3 cellular contexts compared by ENCODE assay signal in the genomic region with DNA sequence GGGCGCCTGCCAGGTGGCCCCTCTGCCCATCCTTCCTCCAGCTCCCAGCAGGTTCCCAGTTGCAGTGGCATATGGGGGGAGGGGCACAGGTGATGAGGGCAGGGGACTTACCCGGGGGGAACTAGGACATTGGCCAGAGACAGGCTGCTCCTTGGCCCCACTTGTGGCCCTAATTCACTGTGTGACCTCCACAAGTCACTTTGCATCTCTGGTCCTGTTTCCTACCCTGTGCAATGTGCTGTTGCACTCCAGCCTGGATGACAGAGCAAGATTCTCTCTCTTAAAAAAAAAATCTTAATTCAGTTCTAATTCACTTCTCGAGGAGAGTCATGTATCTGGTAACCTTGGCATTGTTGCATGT.
TF ChIP-seq lines count a peak whose summit lies in the region.

No MANE protein-coding gene starts in this region.

TF ChIP-seq in HepG2, 621 proteins besides CTCF, POLR2A, EP300 and RAD21:
- TF ChIP-seq BRF2 (CRISPR knock-in tag; IDR thresholded peaks at IDR 0.05): 0 out of 2 replicates have a peak, but pooled peaks have one; percentile 1
- 0 out of 2 replicates have a peak, but pooled peaks have one; percentile 4 for TF ChIP-seq RCOR2 (CRISPR knock-in tag; IDR thresholded peaks at IDR 0.05)
- TF ChIP-seq CCDC6 (CRISPR knock-in tag; IDR thresholded peaks at IDR 0.05): no peak
- TF ChIP-seq ZNF768 (CRISPR knock-in tag; IDR thresholded peaks at IDR 0.05): peak; percentile 87
- TF ChIP-seq, protein P1, sequence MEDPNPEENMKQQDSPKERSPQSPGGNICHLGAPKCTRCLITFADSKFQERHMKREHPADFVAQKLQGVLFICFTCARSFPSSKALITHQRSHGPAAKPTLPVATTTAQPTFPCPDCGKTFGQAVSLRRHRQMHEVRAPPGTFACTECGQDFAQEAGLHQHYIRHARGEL (CRISPR knock-in tag; IDR thresholded peaks at IDR 0.05): no peak
- TF ChIP-seq, protein P2, sequence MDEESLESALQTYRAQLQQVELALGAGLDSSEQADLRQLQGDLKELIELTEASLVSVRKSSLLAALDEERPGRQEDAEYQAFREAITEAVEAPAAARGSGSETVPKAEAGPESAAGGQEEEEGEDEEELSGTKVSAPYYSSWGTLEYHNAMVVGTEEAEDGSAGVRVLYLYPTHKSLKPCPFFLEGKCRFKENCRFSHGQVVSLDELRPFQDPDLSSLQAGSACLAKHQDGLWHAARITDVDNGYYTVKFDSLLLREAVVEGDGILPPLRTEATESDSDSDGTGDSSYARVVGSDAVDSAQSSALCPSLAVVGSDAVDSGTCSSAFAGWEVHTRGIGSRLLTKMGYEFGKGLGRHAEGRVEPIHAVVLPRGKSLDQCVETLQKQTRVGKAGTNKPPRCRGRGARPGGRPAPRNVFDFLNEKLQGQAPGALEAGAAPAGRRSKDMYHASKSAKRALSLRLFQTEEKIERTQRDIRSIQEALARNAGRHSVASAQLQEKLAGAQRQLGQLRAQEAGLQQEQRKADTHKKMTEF (CRISPR knock-in tag; IDR thresholded peaks at IDR 0.05): no peak
TF ChIP-seq in HepG2: peak in this region for 3.

TF ChIP-seq in HEK293, 187 proteins besides CTCF, POLR2A, EP300 and RAD21:
- TF ChIP-seq ZNF202 (tag by site-specific recombination; IDR thresholded peaks at IDR 0.05; ENCODE audit: borderline replicate concordance): no peak
- peak; percentile 63; the same call in 1 of the 2 replicates for TF ChIP-seq ZNF768 (tag by site-specific recombination; IDR thresholded peaks at IDR 0.05)
- TF ChIP-seq, protein P3, sequence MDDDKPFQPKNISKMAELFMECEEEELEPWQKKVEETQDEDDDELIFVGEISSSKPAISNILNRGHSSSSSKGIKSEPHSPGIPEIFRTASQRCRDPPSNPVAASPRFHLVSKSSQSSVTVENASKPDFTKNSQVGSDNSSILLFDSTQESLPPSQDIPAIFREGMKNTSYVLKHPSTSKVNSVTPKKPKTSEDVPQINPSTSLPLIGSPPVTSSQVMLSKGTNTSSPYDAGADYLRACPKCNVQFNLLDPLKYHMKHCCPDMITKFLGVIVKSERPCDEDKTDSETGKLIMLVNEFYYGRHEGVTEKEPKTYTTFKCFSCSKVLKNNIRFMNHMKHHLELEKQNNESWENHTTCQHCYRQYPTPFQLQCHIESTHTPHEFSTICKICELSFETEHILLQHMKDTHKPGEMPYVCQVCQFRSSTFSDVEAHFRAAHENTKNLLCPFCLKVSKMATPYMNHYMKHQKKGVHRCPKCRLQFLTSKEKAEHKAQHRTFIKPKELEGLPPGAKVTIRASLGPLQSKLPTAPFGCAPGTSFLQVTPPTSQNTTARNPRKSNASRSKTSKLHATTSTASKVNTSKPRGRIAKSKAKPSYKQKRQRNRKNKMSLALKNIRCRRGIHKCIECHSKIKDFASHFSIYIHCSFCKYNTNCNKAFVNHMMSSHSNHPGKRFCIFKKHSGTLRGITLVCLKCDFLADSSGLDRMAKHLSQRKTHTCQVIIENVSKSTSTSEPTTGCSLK (tag by site-specific recombination; IDR thresholded peaks at IDR 0.05): no peak
- TF ChIP-seq ZNF121 (tag by site-specific recombination; IDR thresholded peaks at IDR 0.05): no peak
- no peak for TF ChIP-seq ELK4 (IDR thresholded peaks at IDR 0.05; ENCODE audit: borderline replicate concordance, low read depth, low read length)

TF ChIP-seq in WTC11, 78 proteins besides CTCF, POLR2A, EP300 and RAD21:
- TF ChIP-seq USF2 (CRISPR knock-in tag; IDR thresholded peaks at IDR 0.05): no peak
- no peak for TF ChIP-seq NFATC4 (CRISPR knock-in tag; IDR thresholded peaks at IDR 0.05)
- no peak for TF ChIP-seq ZNF121 (CRISPR knock-in tag; IDR thresholded peaks at IDR 0.05)
- TF ChIP-seq FOXK1 (CRISPR knock-in tag; IDR thresholded peaks at IDR 0.05): no peak
- TF ChIP-seq ZNF263 (CRISPR knock-in tag; IDR thresholded peaks at IDR 0.05; ENCODE audit: low read depth): no peak
- no peak for TF ChIP-seq NFE2L1 (CRISPR knock-in tag; IDR thresholded peaks at IDR 0.05)
- TF ChIP-seq, protein P4, sequence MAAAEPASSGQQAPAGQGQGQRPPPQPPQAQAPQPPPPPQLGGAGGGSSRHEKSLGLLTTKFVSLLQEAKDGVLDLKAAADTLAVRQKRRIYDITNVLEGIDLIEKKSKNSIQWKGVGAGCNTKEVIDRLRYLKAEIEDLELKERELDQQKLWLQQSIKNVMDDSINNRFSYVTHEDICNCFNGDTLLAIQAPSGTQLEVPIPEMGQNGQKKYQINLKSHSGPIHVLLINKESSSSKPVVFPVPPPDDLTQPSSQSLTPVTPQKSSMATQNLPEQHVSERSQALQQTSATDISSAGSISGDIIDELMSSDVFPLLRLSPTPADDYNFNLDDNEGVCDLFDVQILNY (CRISPR knock-in tag; IDR thresholded peaks at IDR 0.05): no peak
- TF ChIP-seq, protein P5, sequence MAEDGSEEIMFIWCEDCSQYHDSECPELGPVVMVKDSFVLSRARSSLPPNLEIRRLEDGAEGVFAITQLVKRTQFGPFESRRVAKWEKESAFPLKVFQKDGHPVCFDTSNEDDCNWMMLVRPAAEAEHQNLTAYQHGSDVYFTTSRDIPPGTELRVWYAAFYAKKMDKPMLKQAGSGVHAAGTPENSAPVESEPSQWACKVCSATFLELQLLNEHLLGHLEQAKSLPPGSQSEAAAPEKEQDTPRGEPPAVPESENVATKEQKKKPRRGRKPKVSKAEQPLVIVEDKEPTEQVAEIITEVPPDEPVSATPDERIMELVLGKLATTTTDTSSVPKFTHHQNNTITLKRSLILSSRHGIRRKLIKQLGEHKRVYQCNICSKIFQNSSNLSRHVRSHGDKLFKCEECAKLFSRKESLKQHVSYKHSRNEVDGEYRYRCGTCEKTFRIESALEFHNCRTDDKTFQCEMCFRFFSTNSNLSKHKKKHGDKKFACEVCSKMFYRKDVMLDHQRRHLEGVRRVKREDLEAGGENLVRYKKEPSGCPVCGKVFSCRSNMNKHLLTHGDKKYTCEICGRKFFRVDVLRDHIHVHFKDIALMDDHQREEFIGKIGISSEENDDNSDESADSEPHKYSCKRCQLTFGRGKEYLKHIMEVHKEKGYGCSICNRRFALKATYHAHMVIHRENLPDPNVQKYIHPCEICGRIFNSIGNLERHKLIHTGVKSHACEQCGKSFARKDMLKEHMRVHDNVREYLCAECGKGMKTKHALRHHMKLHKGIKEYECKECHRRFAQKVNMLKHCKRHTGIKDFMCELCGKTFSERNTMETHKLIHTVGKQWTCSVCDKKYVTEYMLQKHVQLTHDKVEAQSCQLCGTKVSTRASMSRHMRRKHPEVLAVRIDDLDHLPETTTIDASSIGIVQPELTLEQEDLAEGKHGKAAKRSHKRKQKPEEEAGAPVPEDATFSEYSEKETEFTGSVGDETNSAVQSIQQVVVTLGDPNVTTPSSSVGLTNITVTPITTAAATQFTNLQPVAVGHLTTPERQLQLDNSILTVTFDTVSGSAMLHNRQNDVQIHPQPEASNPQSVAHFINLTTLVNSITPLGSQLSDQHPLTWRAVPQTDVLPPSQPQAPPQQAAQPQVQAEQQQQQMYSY (CRISPR knock-in tag; IDR thresholded peaks at IDR 0.05): no peak
- no peak for TF ChIP-seq OVOL2 (CRISPR knock-in tag; IDR thresholded peaks at IDR 0.05; ENCODE audit: borderline replicate concordance)
- no peak for TF ChIP-seq SOX15 (CRISPR knock-in tag; IDR thresholded peaks at IDR 0.05)
- TF ChIP-seq, protein P6, sequence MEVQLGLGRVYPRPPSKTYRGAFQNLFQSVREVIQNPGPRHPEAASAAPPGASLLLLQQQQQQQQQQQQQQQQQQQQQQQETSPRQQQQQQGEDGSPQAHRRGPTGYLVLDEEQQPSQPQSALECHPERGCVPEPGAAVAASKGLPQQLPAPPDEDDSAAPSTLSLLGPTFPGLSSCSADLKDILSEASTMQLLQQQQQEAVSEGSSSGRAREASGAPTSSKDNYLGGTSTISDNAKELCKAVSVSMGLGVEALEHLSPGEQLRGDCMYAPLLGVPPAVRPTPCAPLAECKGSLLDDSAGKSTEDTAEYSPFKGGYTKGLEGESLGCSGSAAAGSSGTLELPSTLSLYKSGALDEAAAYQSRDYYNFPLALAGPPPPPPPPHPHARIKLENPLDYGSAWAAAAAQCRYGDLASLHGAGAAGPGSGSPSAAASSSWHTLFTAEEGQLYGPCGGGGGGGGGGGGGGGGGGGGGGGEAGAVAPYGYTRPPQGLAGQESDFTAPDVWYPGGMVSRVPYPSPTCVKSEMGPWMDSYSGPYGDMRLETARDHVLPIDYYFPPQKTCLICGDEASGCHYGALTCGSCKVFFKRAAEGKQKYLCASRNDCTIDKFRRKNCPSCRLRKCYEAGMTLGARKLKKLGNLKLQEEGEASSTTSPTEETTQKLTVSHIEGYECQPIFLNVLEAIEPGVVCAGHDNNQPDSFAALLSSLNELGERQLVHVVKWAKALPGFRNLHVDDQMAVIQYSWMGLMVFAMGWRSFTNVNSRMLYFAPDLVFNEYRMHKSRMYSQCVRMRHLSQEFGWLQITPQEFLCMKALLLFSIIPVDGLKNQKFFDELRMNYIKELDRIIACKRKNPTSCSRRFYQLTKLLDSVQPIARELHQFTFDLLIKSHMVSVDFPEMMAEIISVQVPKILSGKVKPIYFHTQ (CRISPR knock-in tag; IDR thresholded peaks at IDR 0.05): no peak
- TF ChIP-seq SMAD4 (CRISPR knock-in tag; IDR thresholded peaks at IDR 0.05): no peak
- TF ChIP-seq, protein P7, sequence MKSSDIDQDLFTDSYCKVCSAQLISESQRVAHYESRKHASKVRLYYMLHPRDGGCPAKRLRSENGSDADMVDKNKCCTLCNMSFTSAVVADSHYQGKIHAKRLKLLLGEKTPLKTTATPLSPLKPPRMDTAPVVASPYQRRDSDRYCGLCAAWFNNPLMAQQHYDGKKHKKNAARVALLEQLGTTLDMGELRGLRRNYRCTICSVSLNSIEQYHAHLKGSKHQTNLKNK (CRISPR knock-in tag; IDR thresholded peaks at IDR 0.05): no peak
- TF ChIP-seq CREM (CRISPR knock-in tag; IDR thresholded peaks at IDR 0.05): no peak
- TF ChIP-seq, protein P8, sequence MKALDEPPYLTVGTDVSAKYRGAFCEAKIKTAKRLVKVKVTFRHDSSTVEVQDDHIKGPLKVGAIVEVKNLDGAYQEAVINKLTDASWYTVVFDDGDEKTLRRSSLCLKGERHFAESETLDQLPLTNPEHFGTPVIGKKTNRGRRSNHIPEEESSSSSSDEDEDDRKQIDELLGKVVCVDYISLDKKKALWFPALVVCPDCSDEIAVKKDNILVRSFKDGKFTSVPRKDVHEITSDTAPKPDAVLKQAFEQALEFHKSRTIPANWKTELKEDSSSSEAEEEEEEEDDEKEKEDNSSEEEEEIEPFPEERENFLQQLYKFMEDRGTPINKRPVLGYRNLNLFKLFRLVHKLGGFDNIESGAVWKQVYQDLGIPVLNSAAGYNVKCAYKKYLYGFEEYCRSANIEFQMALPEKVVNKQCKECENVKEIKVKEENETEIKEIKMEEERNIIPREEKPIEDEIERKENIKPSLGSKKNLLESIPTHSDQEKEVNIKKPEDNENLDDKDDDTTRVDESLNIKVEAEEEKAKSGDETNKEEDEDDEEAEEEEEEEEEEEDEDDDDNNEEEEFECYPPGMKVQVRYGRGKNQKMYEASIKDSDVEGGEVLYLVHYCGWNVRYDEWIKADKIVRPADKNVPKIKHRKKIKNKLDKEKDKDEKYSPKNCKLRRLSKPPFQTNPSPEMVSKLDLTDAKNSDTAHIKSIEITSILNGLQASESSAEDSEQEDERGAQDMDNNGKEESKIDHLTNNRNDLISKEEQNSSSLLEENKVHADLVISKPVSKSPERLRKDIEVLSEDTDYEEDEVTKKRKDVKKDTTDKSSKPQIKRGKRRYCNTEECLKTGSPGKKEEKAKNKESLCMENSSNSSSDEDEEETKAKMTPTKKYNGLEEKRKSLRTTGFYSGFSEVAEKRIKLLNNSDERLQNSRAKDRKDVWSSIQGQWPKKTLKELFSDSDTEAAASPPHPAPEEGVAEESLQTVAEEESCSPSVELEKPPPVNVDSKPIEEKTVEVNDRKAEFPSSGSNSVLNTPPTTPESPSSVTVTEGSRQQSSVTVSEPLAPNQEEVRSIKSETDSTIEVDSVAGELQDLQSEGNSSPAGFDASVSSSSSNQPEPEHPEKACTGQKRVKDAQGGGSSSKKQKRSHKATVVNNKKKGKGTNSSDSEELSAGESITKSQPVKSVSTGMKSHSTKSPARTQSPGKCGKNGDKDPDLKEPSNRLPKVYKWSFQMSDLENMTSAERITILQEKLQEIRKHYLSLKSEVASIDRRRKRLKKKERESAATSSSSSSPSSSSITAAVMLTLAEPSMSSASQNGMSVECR (CRISPR knock-in tag; IDR thresholded peaks at IDR 0.05; ENCODE audit: borderline replicate concordance): no peak
- TF ChIP-seq ZNF317 (CRISPR knock-in tag; IDR thresholded peaks at IDR 0.05; ENCODE audit: borderline replicate concordance, low read depth): no peak
- TF ChIP-seq KAT7 (CRISPR knock-in tag; IDR thresholded peaks at IDR 0.05; ENCODE audit: borderline replicate concordance): no peak
